In genomic region chr3:42497009-42497731, GRCh38 we compare ENCODE assay signal across 12 cellular contexts. TPM values are rescaled to one million over a fixed set of nuclear protein-coding genes. Genes with fewer than 3 reads are reported as not detected.
DNase-seq lines count a peak whose midpoint lies in the region; ATAC-seq, FAIRE-seq and TF ChIP-seq lines count a peak whose summit lies in the region.
"Had no signal": no experiment of that assay in that cellular context is flagged by ENCODE, and none has a peak within 500 bp of the region (broad histone marks: within the 10 kb centered on the region; RNA-seq: fewer than 3 reads in every experiment).

No MANE protein-coding gene starts in this region.

- no peak for TF ChIP-seq CTCF in A549 (IDR thresholded peaks at IDR 0.05)

- H3K4me3 Mint-ChIP-seq in immature natural killer cell = no peak overlapping the region

- TF ChIP-seq RAD21 in A549 (conservative IDR thresholded peaks at IDR 0.05 in 1 of 2, IDR thresholded peaks at IDR 0.05 in 1 of 2) = no peak

- CTCF ChIA-PET in A549 (lab: Yijun Ruan, JAX) = interaction anchor here (1.3 to 1.9 kb wide), 2 partner anchors 50 to 250 kb away, joined by 3 to 4 read pairs; no protein-coding TSS in a partner anchor

- peaks cover 6 to 13% of the 10 kb centered on the region in 2 donors for H3K4me1 Mint-ChIP-seq in immature natural killer cell

- H3K4me2 ChIP-seq in A549 = peak overlapping the region; percentile 70

- ATAC-seq in A549 = peak; percentile 62 to 82; a peak in 5 of 6 replicates
- no peak for ATAC-seq in HG02840 (IDR thresholded peaks at IDR 0.05; ENCODE audit: low FRiP score, unreplicated experiment)

- no peaks in the 10 kb centered on the region for H3K36me3 Mint-ChIP-seq in immature natural killer cell

- no peak for FAIRE-seq in A549 (lab: Jason Lieb, UNC)

- POLR2A ChIA-PET in A549 (lab: Yijun Ruan, JAX) = no interaction called here

- peaks cover 2 to 15% (median 7%) of the 10 kb centered on the region in 3 donors for H3K27me3 Mint-ChIP-seq in immature natural killer cell (ENCODE audit: low read depth in 3 of 3)

- H3K4me1 ChIP-seq in A549 = peaks cover 13% of the 10 kb centered on the region

- H3K4me3 ChIP-seq in A549 (no peak overlapping the region), H7 (ENCODE audit: insufficient read depth, low read depth, low read length) (no peak overlapping the region)
- H3K4me3 ChIP-seq: esophagus muscularis mucosa had no signal

- WGBS in A549 (ENCODE audit: missing lambda C conversion rate) = 64% methylated on average over 13 of the region's 13 CpGs

- TF ChIP-seq POLR2A in A549 (IDR thresholded peaks at IDR 0.05; ENCODE audit: low read length) = no peak

- DNase-seq in A549 (ENCODE audit: low read depth in 1 of 2, low spot score in 1 of 2) (peak; percentile 47 to 72), H7 (peak; percentile 91), amniotic epithelial cell (ENCODE audit: low read depth) (peak; percentile 21), islet precursor cell (peak; percentile 94), T-helper 9 cell (no peak), immature natural killer cell (no peak)
- no peak for DNase-seq in stimulated activated CD4-positive, alpha-beta T cell treated with anti-CD3 and anti-CD28 coated beads, Interleukin-15, amount 100 ng/mL, for 24 hours
- DNase-seq: COR-L47; stimulated activated naive CD4-positive, alpha-beta T cell treated with Interleukin-2 at 50 U/mL for 16 hours had no signal

- H3K9me3 Mint-ChIP-seq in immature natural killer cell = peaks cover 0 to 4% (median 0%) of the 10 kb centered on the region in 6 donors

- peaks cover 30% of the 10 kb centered on the region for H3K27me3 ChIP-seq in H7 (ENCODE audit: control insufficient read depth, insufficient read depth, low read length)

- no peak overlapping the region for H3K27ac Mint-ChIP-seq in immature natural killer cell

- no peaks in the 10 kb centered on the region for H3K9me3 ChIP-seq in A549
- H3K9me3 ChIP-seq: esophagus muscularis mucosa had no signal

- TF ChIP-seq EP300 in A549 (IDR thresholded peaks at IDR 0.05) = no peak

- H3K36me3 ChIP-seq in H7 (replicated peaks; ENCODE audit: control insufficient read depth, insufficient read depth, low read length) = no peaks in the 10 kb centered on the region
- H3K36me3 ChIP-seq: esophagus muscularis mucosa had no signal

- H3K27ac ChIP-seq in A549 = peak overlapping the region; percentile 36 to 75; a peak in 4 of 6 replicates
- H3K27ac ChIP-seq: esophagus muscularis mucosa, parathyroid adenoma had no signal

TF ChIP-seq in A549, 52 proteins besides CTCF, POLR2A, EP300 and RAD21:
- TF ChIP-seq PHF8 (IDR thresholded peaks at IDR 0.05; ENCODE audit: borderline replicate concordance, low read depth) = no peak
TF ChIP-seq in A549: peak in this region for 0.

RNA-seq across cellular contexts. Expression of gene VIPR1, which starts 5.3 kb away (rescaled TPM):
- 0.17 and 0.26 TPM in 2 replicates for polyA plus RNA-seq in A549 (2011; rRNA removed)
- polyA plus RNA-seq in A549 (2012; cell fraction: cytosol; rRNA removed) = 0.11 and 0.31 TPM in 2 replicates
- polyA plus RNA-seq in A549 (2012; cell fraction: nucleus; rRNA removed) = 0.64 and 0.67 TPM in 2 replicates
- 0.37 to 0.80 TPM (median 0.49 TPM) in 3 replicates for polyA plus RNA-seq in A549 (2017; fragmentation: RNase III; extraction: RNeasy Plus Mini Kit Qiagen cat#74134 plus additional on column Dnase treatment)
- 0.63 and 0.91 TPM in 2 replicates for polyA minus RNA-seq in A549 (2011; rRNA and poly(A)+ RNA removed)
- total RNA-seq in H7 (2014; rRNA removed; shearing (Covaris generic)) = 1.9 and 2.2 TPM in 2 replicates
- polyA plus RNA-seq in immature natural killer cell = 1 to 10 TPM in 1 of 3 donors, under 1 TPM in 2; 0.30 to 1.8 (median 0.60) TPM

Comparison
In these comparisons a context has a peak if more than half of its experiments do, and no peak if none do; other contexts are left out.
1. DNase-seq: peak in A549 (2 of 2), H7 (single experiment), amniotic epithelial cell (single experiment) and islet precursor cell (single experiment); none in T-helper 9 cell (single experiment), immature natural killer cell (0 of 3) and stimulated activated CD4-positive, alpha-beta T cell treated with anti-CD3 and anti-CD28 coated beads, Interleukin-15, amount 100 ng/mL, for 24 hours (single experiment).